ENCODE assay signal across 27 cellular contexts in genomic region chr6:438634-439170, GRCh38. TPM values are rescaled to one million over a fixed set of nuclear protein-coding genes. Genes with fewer than 3 reads are reported as not detected.
DNase-seq lines count a peak whose midpoint lies in the region; ATAC-seq, FAIRE-seq and TF ChIP-seq lines count a peak whose summit lies in the region.
"Had no signal": no experiment of that assay in that cellular context is flagged by ENCODE, and none has a peak within 500 bp of the region (broad histone marks: within the 10 kb centered on the region; RNA-seq: fewer than 3 reads in every experiment).

No MANE protein-coding gene starts in this region.

- BruUV-seq in K562 (replicated peaks; lab: Mats Ljungman, UMichigan) = no TSS peak

- no peaks in the 10 kb centered on the region for H3K9me3 Mint-ChIP-seq in T-helper 2 cell treated with Interferon-gamma antibody and Interleukin-4, amounts not matched to agents 5 μg/mL and 100 μg/mL, for 36 hours
- H3K9me3 Mint-ChIP-seq: CD4-positive, alpha-beta T cell; CD8-positive, alpha-beta memory T cell; H9 had no signal

- H3K9ac ChIP-seq in K562 (ENCODE audit: insufficient read depth in 1 of 2, low read depth in 2 of 2, low read length in 2 of 2) = no peak overlapping the region
- H3K9ac ChIP-seq: BLaER1 treated with 17β-estradiol and CSF1 and Interleukin-3, amounts not matched to agents 10 nM and 100 nM had no signal

- H3K4me3 ChIP-seq in K562 (no peak overlapping the region), vagina (no peak overlapping the region)
- H3K4me3 ChIP-seq: A549; BLaER1 treated with 17β-estradiol and CSF1 and Interleukin-3, amounts not matched to agents 10 nM and 100 nM; GM12878; GM23338 had no signal

- no peak for ATAC-seq in K562
- ATAC-seq: A549, GM12878, GM23338, HCT116 had no signal

- H3K4me3 Mint-ChIP-seq in T-helper 2 cell treated with Interferon-gamma antibody and Interleukin-4, amounts not matched to agents 5 μg/mL and 100 μg/mL, for 36 hours = no peak overlapping the region
- H3K4me3 Mint-ChIP-seq: CD14-positive monocyte; CD4-positive, alpha-beta T cell; CD8-positive, alpha-beta memory T cell; GM23338; H9 had no signal

- H3K27ac Mint-ChIP-seq in T-helper 2 cell treated with Interferon-gamma antibody and Interleukin-4, amounts not matched to agents 5 μg/mL and 100 μg/mL, for 36 hours = no peak overlapping the region
- H3K27ac Mint-ChIP-seq: CD4-positive, alpha-beta T cell; GM23338; H9 had no signal

- CTCF ChIA-PET in K562 (lab: Yijun Ruan, JAX; ENCODE audit: low intra/inter-chr PET ratio) = no interaction called here

- FAIRE-seq in K562 (lab: Jason Lieb, UNC) = no peak
- FAIRE-seq: A549, D721Med, GM12878, GM19239 had no signal

- no peaks in the 10 kb centered on the region for H3K36me3 ChIP-seq in K562 (ENCODE audit: control insufficient read depth, insufficient read depth, low read length)
- H3K36me3 ChIP-seq in vagina = no peaks in the 10 kb centered on the region
- H3K36me3 ChIP-seq: BE2C; BLaER1 treated with 17β-estradiol and CSF1 and Interleukin-3, amounts not matched to agents 10 nM and 100 nM had no signal

- in situ Hi-C loops in K562 (cut with MboI) = no loop called here

- peaks cover 0 to 7% of the 10 kb centered on the region in 2 experiments; a peak in 2 of 5 replicates for H3K4me1 ChIP-seq in K562 (replicated peaks in 1 of 2; ENCODE audit: control insufficient read depth in 2 of 2, insufficient read depth in 2 of 2, low read length in 2 of 2)
- no peaks in the 10 kb centered on the region for H3K4me1 ChIP-seq in vagina
- H3K4me1 ChIP-seq: BE2C had no signal

- no peaks in the 10 kb centered on the region for H3K79me2 ChIP-seq in K562 (ENCODE audit: control insufficient read depth, insufficient read depth, low read length)

- no peak for TF ChIP-seq EP300 in K562 (IDR thresholded peaks at IDR 0.05; ENCODE audit: low read length)

- H3K27me3 Mint-ChIP-seq in T-helper 2 cell treated with Interferon-gamma antibody and Interleukin-4, amounts not matched to agents 5 μg/mL and 100 μg/mL, for 36 hours (ENCODE audit: low read depth) = no peaks in the 10 kb centered on the region
- H3K27me3 Mint-ChIP-seq: CD4-positive, alpha-beta T cell had no signal

- WGBS in K562 (ENCODE audit: insufficient coverage, low coverage, missing lambda C conversion rate) = 2% methylated on average over 12 of the region's 12 CpGs

- DNase-seq in T-helper 2 cell treated with Interferon-gamma antibody and Interleukin-4, amounts not matched to agents 5 μg/mL and 100 μg/mL, for 36 hours (ENCODE audit: low spot score) = peak; percentile 2
- DNase-seq in T-helper 2 cell (no peak), K562 (ENCODE audit: extremely low read depth in 1 of 4, low spot score in 3 of 4) (no peak), vagina (ENCODE audit: extremely low spot score in 2 of 2) (peak; percentile 67 to 70), GM20000 (ENCODE audit: low spot score) (no peak)
- DNase-seq in activated CD8-positive, alpha-beta memory T cell treated with anti-CD3 and anti-CD28 coated beads, Interleukin-2, amount 50 U/mL, for 4 hours = peak; percentile 2
- no peak for DNase-seq in activated CD8-positive, alpha-beta memory T cell treated with anti-CD3 and anti-CD28 coated beads, Interleukin-2, amount 50 U/mL, for 48 hours
- DNase-seq: 8988T; ACHN; AML-193; BE2C; CD4-positive, alpha-beta T cell; CD8-positive, alpha-beta memory T cell; DMS 273 treated with DMSO at 0.1 percent for 48 hours; DMS79; EL; GDM1; H9 had no signal

- no peaks in the 10 kb centered on the region for H3K36me3 Mint-ChIP-seq in T-helper 2 cell treated with Interferon-gamma antibody and Interleukin-4, amounts not matched to agents 5 μg/mL and 100 μg/mL, for 36 hours (ENCODE audit: low read depth)
- H3K36me3 Mint-ChIP-seq: CD14-positive monocyte; CD8-positive, alpha-beta memory T cell had no signal

- H3K27me3 ChIP-seq in K562 (ENCODE audit: control insufficient read depth in 2 of 2, insufficient read depth in 2 of 2, low read length in 2 of 2) (peaks cover 32 to 70% of the 10 kb centered on the region in 2 experiments), vagina (no peaks in the 10 kb centered on the region)
- H3K27me3 ChIP-seq: BE2C; BLaER1 treated with 17β-estradiol and CSF1 and Interleukin-3, amounts not matched to agents 10 nM and 100 nM had no signal

- H4K20me1 ChIP-seq in K562 (replicated peaks; ENCODE audit: control insufficient read depth, insufficient read depth, low read length) = no peaks in the 10 kb centered on the region; the same call in 1 of the 2 replicates
- H4K20me1 ChIP-seq: BLaER1 treated with 17β-estradiol and CSF1 and Interleukin-3, amounts not matched to agents 10 nM and 100 nM had no signal

- intact Hi-C loops in K562 (cut with micrococcal nuclease) (no loop called here), vagina (cut with DNase I) (no loop called here)

- no peaks in the 10 kb centered on the region for H3K9me1 ChIP-seq in K562 (ENCODE audit: control insufficient read depth, insufficient read depth, low read length)

- TF ChIP-seq POLR2A in K562 (conservative IDR thresholded peaks at IDR 0.05) (no peak), vagina (IDR thresholded peaks at IDR 0.05) (no peak)

- POLR2A ChIA-PET in K562 (lab: Yijun Ruan, JAX) = interaction anchor here (0.6 to 0.7 kb wide), 2 partner anchors 79 to 146 kb away, joined by 3 read pairs; no protein-coding TSS in a partner anchor

- H2AFZ ChIP-seq in K562 (ENCODE audit: low read depth, low read length) = no peak overlapping the region
- H2AFZ ChIP-seq: GM23338 had no signal

- no peaks in the 10 kb centered on the region for H3K9me3 ChIP-seq in K562 (replicated peaks; ENCODE audit: control insufficient read depth, insufficient read depth, low read depth, low read length)
- no peaks in the 10 kb centered on the region for H3K9me3 ChIP-seq in vagina
- H3K9me3 ChIP-seq: A549, BE2C had no signal

- no peak overlapping the region for H3K27ac ChIP-seq in K562 (ENCODE audit: extremely low read depth, low read depth, low read length)
- H3K27ac ChIP-seq in vagina = no peak overlapping the region
- H3K27ac ChIP-seq: A549; BLaER1 treated with 17β-estradiol and CSF1 and Interleukin-3, amounts not matched to agents 10 nM and 100 nM had no signal

- no peak for TF ChIP-seq RAD21 in K562 (CRISPR knock-in tag; conservative IDR thresholded peaks at IDR 0.05 in 1 of 2, IDR thresholded peaks at IDR 0.05 in 1 of 2)

- no peak overlapping the region for H3K4me2 ChIP-seq in K562 (ENCODE audit: insufficient read depth, low read length)
- H3K4me2 ChIP-seq: A549; BLaER1 treated with 17β-estradiol and CSF1 and Interleukin-3, amounts not matched to agents 10 nM and 100 nM; GM23338 had no signal

- peaks cover 29% of the 10 kb centered on the region for H3K4me1 Mint-ChIP-seq in T-helper 2 cell treated with Interferon-gamma antibody and Interleukin-4, amounts not matched to agents 5 μg/mL and 100 μg/mL, for 36 hours (ENCODE audit: low read depth)
- H3K4me1 Mint-ChIP-seq: GM23338, H9 had no signal

- TF ChIP-seq CTCF in K562 (IDR thresholded peaks at IDR 0.05 in 2 of 3, conservative IDR thresholded peaks at IDR 0.05 in 1 of 3; ENCODE audit: insufficient read depth in 2 of 3, low read depth in 1 of 3, low read length in 3 of 3) (no peak), vagina (IDR thresholded peaks at IDR 0.05) (no peak), GM20000 (IDR thresholded peaks at IDR 0.05; ENCODE audit: extremely low read depth, missing control alignments) (no peak)

TF ChIP-seq in K562, 482 proteins besides CTCF, POLR2A, EP300 and RAD21:
- TF ChIP-seq ZFP36 (IDR thresholded peaks at IDR 0.05; ENCODE audit: low read depth, low read length, partially characterized antibody) (peak; percentile 14), ZNF75A (CRISPR knock-in tag; IDR thresholded peaks at IDR 0.05) (no peak), NCOA1 (IDR thresholded peaks at IDR 0.05; ENCODE audit: low read depth) (no peak), ZNF121 (CRISPR knock-in tag; conservative IDR thresholded peaks at IDR 0.05) (no peak), NFYB (IDR thresholded peaks at IDR 0.05; ENCODE audit: extremely low read depth, insufficient read length) (no peak), SAFB2 (IDR thresholded peaks at IDR 0.05; ENCODE audit: borderline replicate concordance, low read depth, low read length, severe bottlenecking) (no peak), ZNF3 (CRISPR knock-in tag; IDR thresholded peaks at IDR 0.05) (no peak)

RNA-seq across cellular contexts. Expression of gene IRF4, which starts 47.1 kb away (rescaled TPM):
- not detected in 2 replicates for total RNA-seq in K562 (2011; cell fraction: chromatin; rRNA removed; ENCODE audit: low replicate concordance)
- not detected in 2 replicates for total RNA-seq in K562 (2011; cell fraction: nucleolus; rRNA removed)
- not detected in 2 replicates for total RNA-seq in K562 (2011; cell fraction: nucleoplasm; rRNA removed)
- total RNA-seq in K562 (2014; rRNA removed) (0.09 TPM in 1 of 2 replicates, not detected in the other), K562 (2014; rRNA removed; fragmentation: Illumina TruSeq; extraction: Trizol) (not detected in 2 replicates), K562 (2015; rRNA removed; fragmentation: Illumina TruSeq; extraction: Trizol) (not detected in 2 replicates), K562 (2021) (0.33 and 1.3 TPM in 2 replicates), vagina (2.9 TPM)
- polyA plus RNA-seq in K562 (2011; rRNA removed) (0.03 TPM in 1 of 2 replicates, not detected in the other), K562 (2014; fragmentation: Illumina TruSeq; extraction: Trizol) (0.46 TPM in 1 of 2 replicates, not detected in the other), K562 (2014; fragmentation: Nextera tagmentation; extraction: Ambion mirVana) (not detected), K562 (2014; rRNA removed) (0.05 TPM in 1 of 2 replicates, not detected in the other)
- polyA plus RNA-seq in K562 (2011; cell fraction: cytosol; rRNA removed) = 0.32 TPM in 1 of 2 replicates, not detected in the other
- not detected in 2 replicates for polyA plus RNA-seq in K562 (2011; cell fraction: nucleus; rRNA removed)
- 0.06 and 0.12 TPM in 2 replicates for polyA plus RNA-seq in K562 (2012)
- polyA minus RNA-seq in K562 (2011; rRNA and poly(A)+ RNA removed) = 0.04 and 0.78 TPM in 2 replicates
- not detected in 2 replicates for polyA minus RNA-seq in K562 (2011; cell fraction: cytosol; rRNA and poly(A)+ RNA removed)
- polyA minus RNA-seq in K562 (2011; cell fraction: nucleus; rRNA and poly(A)+ RNA removed) = not detected in 2 replicates
- total RNA-seq: H4 had no signal

Comparison
In these comparisons a context has a peak if more than half of its experiments do, and no peak if none do; other contexts are left out.
1. DNase-seq: peak in T-helper 2 cell treated with Interferon-gamma antibody and Interleukin-4, amounts not matched to agents 5 μg/mL and 100 μg/mL, for 36 hours (single experiment), activated CD8-positive, alpha-beta memory T cell treated with anti-CD3 and anti-CD28 coated beads, Interleukin-2, amount 50 U/mL, for 4 hours (single experiment) and vagina (2 of 2); none in T-helper 2 cell (0 of 5), activated CD8-positive, alpha-beta memory T cell treated with anti-CD3 and anti-CD28 coated beads, Interleukin-2, amount 50 U/mL, for 48 hours (single experiment), K562 (0 of 4) and GM20000 (single experiment).